Comparison of ENCODE assay signal across 32 cellular contexts in genomic region chr22:50440544-50441249, GRCh38. TPM values are rescaled to one million over a fixed set of nuclear protein-coding genes. Genes with fewer than 3 reads are reported as not detected.
DNase-seq lines count a peak whose midpoint lies in the region; ATAC-seq and TF ChIP-seq lines count a peak whose summit lies in the region.
"Had no signal": no experiment of that assay in that cellular context is flagged by ENCODE, and none has a peak within 500 bp of the region (broad histone marks: within the 10 kb centered on the region; RNA-seq: fewer than 3 reads in every experiment).

No MANE protein-coding gene starts in this region.

- no peaks in the 10 kb centered on the region for H3K27me3 Mint-ChIP-seq in activated naive CD4-positive, alpha-beta T cell treated with anti-CD3 and anti-CD28 coated beads, Interleukin-2, amount 50 U/mL, for 24 hours
- no peaks in the 10 kb centered on the region for H3K27me3 Mint-ChIP-seq in osteocyte (ENCODE audit: unreplicated experiment)
- H3K27me3 Mint-ChIP-seq in activated CD4-positive, alpha-beta memory T cell treated with anti-CD3 and anti-CD28 coated beads for 36 hours, result no peaks in the 10 kb centered on the region

- H3K9me3 Mint-ChIP-seq in activated naive CD4-positive, alpha-beta T cell treated with anti-CD3 and anti-CD28 coated beads, Interleukin-2, amount 50 U/mL, for 24 hours, result no peaks in the 10 kb centered on the region
- H3K9me3 Mint-ChIP-seq in stimulated activated effector memory CD8-positive, alpha-beta T cell treated with anti-CD3 and anti-CD28 coated beads, Interleukin-12 subunit alpha, Interleukin-12 subunit beta, amount 100 ng/mL, for 72 hours, result no peaks in the 10 kb centered on the region
- H3K9me3 Mint-ChIP-seq in osteocyte (ENCODE audit: unreplicated experiment), result no peaks in the 10 kb centered on the region
- H3K9me3 Mint-ChIP-seq in activated CD4-positive, alpha-beta memory T cell treated with anti-CD3 and anti-CD28 coated beads for 36 hours, result no peaks in the 10 kb centered on the region
- H3K9me3 Mint-ChIP-seq: neural progenitor cell; T-helper 1 cell treated with Interleukin-12 subunit alpha and Interleukin-12 subunit beta and Interleukin-4 antibody, amounts not matched to agents 30 μg/mL and 1 μg/mL, for 36 hours had no signal

- no peak for DNase-seq in activated naive CD4-positive, alpha-beta T cell (lab: John Stamatoyannopoulos, UW)
- DNase-seq in GM06990 (ENCODE audit: extremely low read depth, insufficient read length) (peak; percentile 12), dorsolateral prefrontal cortex (no peak), osteocyte (ENCODE audit: extremely low spot score, unreplicated experiment) (no peak), cortex of kidney (lab: John Stamatoyannopoulos, UW) (no peak)
- DNase-seq in stimulated activated effector memory CD8-positive, alpha-beta T cell treated with anti-CD3 and anti-CD28 coated beads, Interleukin-12 subunit alpha, Interleukin-12 subunit beta, amount 100 ng/mL, for 72 hours (ENCODE audit: low spot score in 2 of 2), result no peak
- no peak for DNase-seq in activated CD4-positive, alpha-beta memory T cell treated with anti-CD3 and anti-CD28 coated beads for 36 hours
- DNase-seq: activated gamma-delta T cell treated with Interleukin-2 at 50 U/mL for 16 hours; activated T-cell treated with anti-CD3 and anti-CD28 coated beads, Interleukin-2, amount 50 U/mL, for 1 hour; amniotic stem cell; brain microvascular endothelial cell; DMS53; effector CD8-positive, alpha-beta T cell; KBM-7; mesenchymal stem cell; NCI-H1417; NCI-H446; NCI-H774; stimulated activated CD4-positive, alpha-beta T cell treated with anti-CD3 and anti-CD28 coated beads, Interleukin-4, amount 100 ng/mL, for 4 hours; stimulated activated naive CD4-positive, alpha-beta T cell treated with Interleukin-2 at 50 U/mL for 16 hours had no signal

- no peaks in the 10 kb centered on the region for H3K36me3 Mint-ChIP-seq in activated naive CD4-positive, alpha-beta T cell treated with anti-CD3 and anti-CD28 coated beads, Interleukin-2, amount 50 U/mL, for 24 hours
- peaks cover 62% of the 10 kb centered on the region for H3K36me3 Mint-ChIP-seq in stimulated activated effector memory CD8-positive, alpha-beta T cell treated with anti-CD3 and anti-CD28 coated beads, Interleukin-12 subunit alpha, Interleukin-12 subunit beta, amount 100 ng/mL, for 72 hours
- peaks cover 6% of the 10 kb centered on the region for H3K36me3 Mint-ChIP-seq in osteocyte (ENCODE audit: unreplicated experiment)
- peaks cover 11% of the 10 kb centered on the region for H3K36me3 Mint-ChIP-seq in activated CD4-positive, alpha-beta memory T cell treated with anti-CD3 and anti-CD28 coated beads for 36 hours

- H3K27ac Mint-ChIP-seq in activated naive CD4-positive, alpha-beta T cell treated with anti-CD3 and anti-CD28 coated beads, Interleukin-2, amount 50 U/mL, for 24 hours, result peak overlapping the region; percentile 17
- H3K27ac Mint-ChIP-seq in stimulated activated effector memory CD8-positive, alpha-beta T cell treated with anti-CD3 and anti-CD28 coated beads, Interleukin-12 subunit alpha, Interleukin-12 subunit beta, amount 100 ng/mL, for 72 hours, result peak overlapping the region; percentile 64
- no peak overlapping the region for H3K27ac Mint-ChIP-seq in osteocyte (ENCODE audit: unreplicated experiment)
- no peak overlapping the region for H3K27ac Mint-ChIP-seq in activated CD4-positive, alpha-beta memory T cell treated with anti-CD3 and anti-CD28 coated beads for 36 hours
- H3K27ac Mint-ChIP-seq: neural progenitor cell; T-helper 1 cell treated with Interleukin-12 subunit alpha and Interleukin-12 subunit beta and Interleukin-4 antibody, amounts not matched to agents 30 μg/mL and 1 μg/mL, for 36 hours had no signal

- H3K36me3 ChIP-seq in GM06990 (ENCODE audit: control insufficient read depth, insufficient read depth, low read length), result peaks cover 49% of the 10 kb centered on the region
- H3K36me3 ChIP-seq: neural progenitor cell had no signal

- intact Hi-C loops in dorsolateral prefrontal cortex (cut with DNase I), result no loop called here
- intact Hi-C loops in activated CD4-positive, alpha-beta memory T cell treated with anti-CD3 and anti-CD28 coated beads for 36 hours (cut with micrococcal nuclease), result no loop called here

- H3K4me3 Mint-ChIP-seq in activated naive CD4-positive, alpha-beta T cell treated with anti-CD3 and anti-CD28 coated beads, Interleukin-2, amount 50 U/mL, for 24 hours, result no peak overlapping the region
- H3K4me3 Mint-ChIP-seq in stimulated activated effector memory CD8-positive, alpha-beta T cell treated with anti-CD3 and anti-CD28 coated beads, Interleukin-12 subunit alpha, Interleukin-12 subunit beta, amount 100 ng/mL, for 72 hours, result no peak overlapping the region
- H3K4me3 Mint-ChIP-seq in osteocyte (ENCODE audit: unreplicated experiment), result no peak overlapping the region
- H3K4me3 Mint-ChIP-seq in activated CD4-positive, alpha-beta memory T cell treated with anti-CD3 and anti-CD28 coated beads for 36 hours, result no peak overlapping the region
- H3K4me3 Mint-ChIP-seq: neural progenitor cell; T-helper 1 cell treated with Interleukin-12 subunit alpha and Interleukin-12 subunit beta and Interleukin-4 antibody, amounts not matched to agents 30 μg/mL and 1 μg/mL, for 36 hours had no signal

- no peak for ATAC-seq in stimulated activated effector memory CD8-positive, alpha-beta T cell treated with anti-CD3 and anti-CD28 coated beads, Interleukin-12 subunit alpha, Interleukin-12 subunit beta, amount 100 ng/mL, for 72 hours
- ATAC-seq: heart left ventricle had no signal

- no peak for TF ChIP-seq CTCF in GM06990 (IDR thresholded peaks at IDR 0.05; ENCODE audit: insufficient read depth, low read length, poor library complexity, severe bottlenecking)
- TF ChIP-seq CTCF in dorsolateral prefrontal cortex (IDR thresholded peaks at IDR 0.05 in 54 of 56, conservative IDR thresholded peaks at IDR 0.05 in 2 of 56; ENCODE audit: low read depth in 1 of 56, partially characterized antibody in 56 of 56), result no peak
- TF ChIP-seq CTCF in osteocyte (IDR thresholded peaks at IDR 0.05), result no peak

- H3K4me3 ChIP-seq in GM06990 (replicated peaks; ENCODE audit: low read depth, low read length) (no peak overlapping the region), dorsolateral prefrontal cortex (no peak overlapping the region)
- H3K4me3 ChIP-seq: A549, heart left ventricle, neural progenitor cell, SK-N-MC, thoracic aorta, vagina had no signal

- H3K27me3 ChIP-seq in GM06990 (replicated peaks; ENCODE audit: control insufficient read depth, insufficient read depth, low read length) (no peaks in the 10 kb centered on the region), dorsolateral prefrontal cortex (no peaks in the 10 kb centered on the region)
- H3K27me3 ChIP-seq: brain microvascular endothelial cell, heart left ventricle, neural progenitor cell, vagina had no signal

- CTCF ChIA-PET in activated CD4-positive, alpha-beta memory T cell treated with anti-CD3 and anti-CD28 coated beads for 36 hours (lab: Charles Lee), result interaction anchor here (1.1 kb wide), 1 partner anchor 57 kb away, joined by 4 read pairs; no protein-coding TSS in a partner anchor

- H3K27ac ChIP-seq in dorsolateral prefrontal cortex, result peak overlapping the region in 33 of 59 donors; percentile 1 to 74 (median 35)
- H3K27ac ChIP-seq: A549, brain microvascular endothelial cell, heart left ventricle, neural progenitor cell, SK-N-MC, thoracic aorta, vagina had no signal

- H3K4me1 Mint-ChIP-seq in activated naive CD4-positive, alpha-beta T cell treated with anti-CD3 and anti-CD28 coated beads, Interleukin-2, amount 50 U/mL, for 24 hours, result peaks cover 9% of the 10 kb centered on the region
- peaks cover 16% of the 10 kb centered on the region for H3K4me1 Mint-ChIP-seq in stimulated activated effector memory CD8-positive, alpha-beta T cell treated with anti-CD3 and anti-CD28 coated beads, Interleukin-12 subunit alpha, Interleukin-12 subunit beta, amount 100 ng/mL, for 72 hours
- peaks cover 19% of the 10 kb centered on the region for H3K4me1 Mint-ChIP-seq in osteocyte (ENCODE audit: unreplicated experiment)
- H3K4me1 Mint-ChIP-seq in activated CD4-positive, alpha-beta memory T cell treated with anti-CD3 and anti-CD28 coated beads for 36 hours (ENCODE audit: low read depth), result peaks cover 7% of the 10 kb centered on the region

- POLR2A ChIA-PET in activated CD4-positive, alpha-beta memory T cell treated with anti-CD3 and anti-CD28 coated beads for 36 hours (lab: Charles Lee), result interaction anchor here (1.3 kb wide), 1 partner anchor 46 kb away, joined by 3 read pairs; the partner anchor contains the start of gene MIOX

RNA-seq across cellular contexts. Expression of gene SBF1, which starts 34.1 kb away (rescaled TPM):
- total RNA-seq in dorsolateral prefrontal cortex (100 to 1,000 TPM; 163 to 302 (median 210) TPM), osteocyte (96.5 and 110 TPM in 2 replicates)
- 100 to 1,000 TPM; 110 to 112 TPM for total RNA-seq in activated CD4-positive, alpha-beta memory T cell treated with anti-CD3 and anti-CD28 coated beads for 36 hours

RNA-seq across cellular contexts. Expression of gene ADM2, which starts 40.6 kb away (rescaled TPM):
- total RNA-seq in dorsolateral prefrontal cortex (1 to 10 TPM in 1 of 120 experiments, under 1 TPM in 16, not detected in 103; 0.11 to 1.2 (median 0.16) TPM), osteocyte (20.6 and 21.1 TPM in 2 replicates)
- total RNA-seq in activated CD4-positive, alpha-beta memory T cell treated with anti-CD3 and anti-CD28 coated beads for 36 hours, result 1 to 10 TPM; 7.3 to 7.4 TPM
- total RNA-seq: G401, vagina had no signal

RNA-seq across cellular contexts. Expression of gene MIOX, which starts 46.0 kb away (rescaled TPM):
- total RNA-seq in dorsolateral prefrontal cortex (under 1 TPM in 1 of 120 experiments, not detected in 119; 0.46 TPM), osteocyte (0.76 and 1.5 TPM in 2 replicates)
- total RNA-seq in activated CD4-positive, alpha-beta memory T cell treated with anti-CD3 and anti-CD28 coated beads for 36 hours, result under 1 TPM; 0.39 to 0.59 TPM
- total RNA-seq: epithelial cell of proximal tubule, heart left ventricle, HT-29, posterior vena cava, thoracic aorta, vagina had no signal

Comparison
In these comparisons a context has a peak if more than half of its experiments do, and no peak if none do; other contexts are left out.
1. H3K27ac Mint-ChIP-seq: peak in activated naive CD4-positive, alpha-beta T cell treated with anti-CD3 and anti-CD28 coated beads, Interleukin-2, amount 50 U/mL, for 24 hours (single experiment) and stimulated activated effector memory CD8-positive, alpha-beta T cell treated with anti-CD3 and anti-CD28 coated beads, Interleukin-12 subunit alpha, Interleukin-12 subunit beta, amount 100 ng/mL, for 72 hours (single experiment); none in osteocyte (single experiment) and activated CD4-positive, alpha-beta memory T cell treated with anti-CD3 and anti-CD28 coated beads for 36 hours (single experiment).